ENCODE assay signal across 12 cellular contexts in the genomic region with DNA sequence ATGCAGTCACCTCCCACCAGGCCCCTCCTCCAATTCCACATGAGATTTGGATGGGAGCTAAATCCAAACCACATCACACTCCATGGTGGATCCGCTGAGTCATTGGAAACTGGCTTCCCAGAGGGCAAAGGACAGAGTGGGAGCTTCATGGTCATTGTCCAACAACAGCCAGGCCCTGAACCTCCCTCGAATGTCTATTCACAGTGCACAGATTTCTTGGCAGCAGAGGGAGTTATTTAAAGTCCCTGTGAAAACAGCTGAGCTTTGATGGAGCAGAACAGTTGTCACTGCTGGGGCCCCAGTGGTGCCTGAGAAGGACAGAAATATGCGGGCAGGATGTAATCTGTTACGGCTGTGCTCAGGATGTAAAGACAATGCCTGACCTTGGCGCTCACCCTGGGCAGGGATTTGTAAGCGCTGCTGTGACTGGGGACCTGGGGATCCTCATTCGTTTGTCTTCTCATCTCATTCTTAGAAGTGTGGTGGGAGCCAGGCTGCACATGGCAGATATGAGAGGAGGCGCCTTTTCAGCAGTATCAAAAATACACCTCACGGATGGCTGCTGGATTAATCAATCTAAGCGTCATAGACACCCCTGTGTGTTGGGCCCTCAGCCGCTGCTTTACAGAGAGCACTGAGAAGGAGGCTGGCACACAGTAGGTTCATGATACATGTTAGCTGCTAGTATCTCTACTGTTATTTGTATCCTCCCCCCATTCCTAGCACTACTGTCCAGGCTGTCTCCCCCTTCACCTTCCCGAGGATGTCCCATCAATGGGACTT.
A peak's percentile ranks its signal among the peaks of the same experiment; 100 is the strongest.
DNase-seq lines count a peak whose midpoint lies in the region; FAIRE-seq and TF ChIP-seq lines count a peak whose summit lies in the region.
"Had no signal": no experiment of that assay in that cellular context is flagged by ENCODE, and none has a peak within 500 bp of the region (broad histone marks: within the 10 kb centered on the region; RNA-seq: fewer than 3 reads in every experiment).

No MANE protein-coding gene starts in this region.

- H3K4me2 ChIP-seq in BLaER1 = peak overlapping the region; percentile 60

- H4K20me1 ChIP-seq in BLaER1 = no peaks in the 10 kb centered on the region

- H3K27ac Mint-ChIP-seq in nephron = peak overlapping the region; percentile 81 to 93 (median 92)
- H3K27ac Mint-ChIP-seq: activated naive CD8-positive, alpha-beta T cell had no signal

- no peaks in the 10 kb centered on the region for H3K36me3 ChIP-seq in BLaER1
- H3K36me3 ChIP-seq: lower lobe of right lung had no signal

- DNase-seq in NCI-H69 (lab: John Stamatoyannopoulos, UW) = peak; percentile 63
- peak; percentile 10 for DNase-seq in fibroblast of villous mesenchyme (ENCODE audit: low read depth)
- no peak for DNase-seq in NCI-H1105 (lab: John Stamatoyannopoulos, UW)
- DNase-seq in GM19239 (ENCODE audit: insufficient read length, low spot score) = no peak
- no peak for DNase-seq in occipital lobe (lab: John Stamatoyannopoulos, UW)
- DNase-seq in globus pallidus (ENCODE audit: low spot score) = no peak
- DNase-seq: EL, lower lobe of right lung had no signal

- no peaks in the 10 kb centered on the region for H3K27me3 ChIP-seq in BLaER1

- peaks cover 35% of the 10 kb centered on the region for H3K4me1 ChIP-seq in BLaER1
- H3K4me1 ChIP-seq: lower lobe of right lung had no signal

- no peak for FAIRE-seq in GM19239 (lab: Jason Lieb, UNC)
- FAIRE-seq: HTR-8/SVneo had no signal

- no peak overlapping the region for H3K9ac ChIP-seq in BLaER1

- no peak overlapping the region for H3K27ac ChIP-seq in BLaER1
- H3K27ac ChIP-seq: lower lobe of right lung had no signal

- no peaks in the 10 kb centered on the region for H3K9me3 ChIP-seq in BLaER1
- H3K9me3 ChIP-seq: lower lobe of right lung had no signal

- peak overlapping the region in 1 of 3 experiments; percentile 6 for H3K4me3 Mint-ChIP-seq in nephron
- H3K4me3 Mint-ChIP-seq: activated naive CD8-positive, alpha-beta T cell had no signal

- H3K4me1 Mint-ChIP-seq in nephron = peaks cover 65% of the 10 kb centered on the region

- TF ChIP-seq CTCF in fibroblast of villous mesenchyme (IDR thresholded peaks at IDR 0.05; ENCODE audit: insufficient read depth, low read depth, low read length) = no peak
- TF ChIP-seq CTCF in nephron (IDR thresholded peaks at IDR 0.05; ENCODE audit: unreplicated experiment in 3 of 3) = no peak

- H3K36me3 Mint-ChIP-seq in nephron (ENCODE audit: low read depth) = no peaks in the 10 kb centered on the region
- H3K36me3 Mint-ChIP-seq: activated naive CD8-positive, alpha-beta T cell had no signal

- H3K4me3 ChIP-seq in BLaER1 (no peak overlapping the region), fibroblast of villous mesenchyme (ENCODE audit: low read depth, low read length) (no peak overlapping the region)
- H3K4me3 ChIP-seq: lower lobe of right lung had no signal

- peaks cover 8% of the 10 kb centered on the region for H3K27me3 Mint-ChIP-seq in nephron (ENCODE audit: low read depth)
- H3K27me3 Mint-ChIP-seq: activated naive CD8-positive, alpha-beta T cell had no signal

- no peaks in the 10 kb centered on the region for H3K9me3 Mint-ChIP-seq in nephron

Comparison
In these comparisons a context has a peak if more than half of its experiments do, and no peak if none do; other contexts are left out.
1. DNase-seq: peak in NCI-H69 (single experiment) and fibroblast of villous mesenchyme (single experiment); none in NCI-H1105 (single experiment), GM19239 (single experiment), occipital lobe (single experiment) and globus pallidus (single experiment).